ENCODE assay signal across 18 cellular contexts in genomic region chr13:36912983-36913382, GRCh38. TPM values are rescaled to one million over a fixed set of nuclear protein-coding genes. Genes with fewer than 3 reads are reported as not detected.
DNase-seq lines count a peak whose midpoint lies in the region; ATAC-seq and TF ChIP-seq lines count a peak whose summit lies in the region.
"Had no signal": no experiment of that assay in that cellular context is flagged by ENCODE, and none has a peak within 500 bp of the region (broad histone marks: within the 10 kb centered on the region; RNA-seq: fewer than 3 reads in every experiment).

No MANE protein-coding gene starts in this region.

- no peak for TF ChIP-seq CTCF in OCI-LY7 (conservative IDR thresholded peaks at IDR 0.05; ENCODE audit: low read length)

- intact Hi-C loops in OCI-LY7 (cut with micrococcal nuclease; ENCODE audit: unreplicated experiment), result no loop called here

- peaks cover 1 to 53% (median 23%) of the 10 kb centered on the region in 10 experiments; a peak in 17 of 20 replicates for H3K4me1 ChIP-seq in BLaER1 treated with 17β-estradiol and CSF1 and Interleukin-3, amounts not matched to agents 10 nM and 100 nM
- peaks cover 84% of the 10 kb centered on the region for H3K4me1 ChIP-seq in OCI-LY7 (ENCODE audit: insufficient read depth, low read length, poor library complexity, severe bottlenecking)

- H3K27ac ChIP-seq in BLaER1 treated with 17β-estradiol and CSF1 and Interleukin-3, amounts not matched to agents 10 nM and 100 nM, result peak overlapping the region in 8 of 11 experiments; percentile 24 to 66 (median 58); a peak in 11 of 22 replicates
- peak overlapping the region; percentile 42 for H3K27ac ChIP-seq in OCI-LY7 (ENCODE audit: low read depth, low read length, poor library complexity, severe bottlenecking)
- H3K27ac ChIP-seq: PC-9 had no signal

- H3K4me3 ChIP-seq in BLaER1 treated with 17β-estradiol and CSF1 and Interleukin-3, amounts not matched to agents 10 nM and 100 nM, result no peak overlapping the region
- peak overlapping the region; percentile 35 for H3K4me3 ChIP-seq in OCI-LY7 (ENCODE audit: low read depth, low read length, poor library complexity, severe bottlenecking)
- H3K4me3 ChIP-seq: PC-9 had no signal

- no peaks in the 10 kb centered on the region for H3K9me3 ChIP-seq in BLaER1 treated with 17β-estradiol and CSF1 and Interleukin-3, amounts not matched to agents 10 nM and 100 nM (replicated peaks in 1 of 11)
- H3K9me3 ChIP-seq in OCI-LY7 (ENCODE audit: low read length), result no peaks in the 10 kb centered on the region

- no peak overlapping the region; a peak in 1 of 22 replicates for H3K9ac ChIP-seq in BLaER1 treated with 17β-estradiol and CSF1 and Interleukin-3, amounts not matched to agents 10 nM and 100 nM

- H3K27me3 ChIP-seq in BLaER1 treated with 17β-estradiol and CSF1 and Interleukin-3, amounts not matched to agents 10 nM and 100 nM, result peaks cover 0 to 11% (median under 1%) of the 10 kb centered on the region in 11 experiments; a peak in 10 of 22 replicates

- no peaks in the 10 kb centered on the region for H4K20me1 ChIP-seq in BLaER1 treated with 17β-estradiol and CSF1 and Interleukin-3, amounts not matched to agents 10 nM and 100 nM
- no peaks in the 10 kb centered on the region for H4K20me1 ChIP-seq in OCI-LY7 (ENCODE audit: insufficient read depth, low read length)

- H2AFZ ChIP-seq in OCI-LY7 (ENCODE audit: low read length), result peak overlapping the region; percentile 14; the same call in 1 of the 2 replicates

- DNase-seq in DMS53 (lab: John Stamatoyannopoulos, UW) (peak; percentile 40), DMS53 treated with DMSO at 0.1 percent for 48 hours (lab: John Stamatoyannopoulos, UW; ENCODE audit: unreplicated experiment) (no peak), OCI-LY7 (ENCODE audit: low spot score) (no peak), myocyte (ENCODE audit: low read depth) (peak; percentile 20)
- DNase-seq: 8988T; CD8-positive, alpha-beta T cell; H9; Kasumi-1; MM.1S; NCI-H2171 treated with DMSO at 0.1 percent for 48 hours; NCI-H510A treated with DMSO at 0.1 percent for 48 hours; NK-92 treated with Interleukin-12 subunit alpha and Interleukin-12 subunit beta, amount 100 ng/mL, for 24 hours; PC-9 had no signal

- H3K36me3 ChIP-seq in BLaER1 treated with 17β-estradiol and CSF1 and Interleukin-3, amounts not matched to agents 10 nM and 100 nM, result no peaks in the 10 kb centered on the region
- no peaks in the 10 kb centered on the region for H3K36me3 ChIP-seq in OCI-LY7 (ENCODE audit: insufficient read depth, low read length)

- POLR2A ChIA-PET in OCI-LY7 (lab: Charles Lee), result interaction anchor here (0.6 to 1.2 kb wide), 4 partner anchors 61 to 1303 kb away, joined by 3 read pairs; no protein-coding TSS in a partner anchor

- CTCF ChIA-PET in OCI-LY7 (lab: Charles Lee; ENCODE audit: unreplicated experiment), result no interaction called here

- H3K79me2 ChIP-seq in OCI-LY7 (ENCODE audit: insufficient read depth, low read depth, low read length), result peaks cover 85% of the 10 kb centered on the region

- BruUV-seq in OCI-LY7 (replicated peaks; lab: Mats Ljungman, UMichigan), result no TSS peak

- H3K4me2 ChIP-seq in BLaER1 treated with 17β-estradiol and CSF1 and Interleukin-3, amounts not matched to agents 10 nM and 100 nM, result peak overlapping the region in 8 of 11 experiments; percentile 26 to 78 (median 52); a peak in 13 of 22 replicates
- peak overlapping the region; percentile 64 for H3K4me2 ChIP-seq in OCI-LY7 (ENCODE audit: low read length)
- H3K4me2 ChIP-seq: PC-9 had no signal

- no peaks in the 10 kb centered on the region for H3K9me2 ChIP-seq in OCI-LY7 (ENCODE audit: insufficient read depth, low read length)

- no peak for ATAC-seq in GM21515 (IDR thresholded peaks at IDR 0.05; ENCODE audit: unreplicated experiment)
- no peak for ATAC-seq in GM18861 (IDR thresholded peaks at IDR 0.05; ENCODE audit: unreplicated experiment)
- no peak for ATAC-seq in GM19023 (IDR thresholded peaks at IDR 0.05; ENCODE audit: unreplicated experiment)
- ATAC-seq: CD8-positive, alpha-beta T cell had no signal

RNA-seq across cellular contexts. Expression of gene SMAD9, which starts 7.1 kb away (rescaled TPM):
- 9.7 and 10.8 TPM in 2 replicates for total RNA-seq in OCI-LY7 (2014; rRNA removed; shearing (Covaris generic))
- 10.3 and 13.1 TPM in 2 replicates for total RNA-seq in OCI-LY7 (2022)
- 1.4 and 1.7 TPM in 2 replicates for total RNA-seq in myocyte
- polyA plus RNA-seq in myocyte (2012), result 0.87 TPM
- total RNA-seq: CD8-positive, alpha-beta T cell; HT-29 had no signal

Comparison
In these comparisons a context has a peak if more than half of its experiments do, and no peak if none do; other contexts are left out.
1. DNase-seq: peak in DMS53 (single experiment) and myocyte (single experiment); none in DMS53 treated with DMSO at 0.1 percent for 48 hours (single experiment) and OCI-LY7 (single experiment).